24 cellular contexts compared by ENCODE assay signal in the genomic region with DNA sequence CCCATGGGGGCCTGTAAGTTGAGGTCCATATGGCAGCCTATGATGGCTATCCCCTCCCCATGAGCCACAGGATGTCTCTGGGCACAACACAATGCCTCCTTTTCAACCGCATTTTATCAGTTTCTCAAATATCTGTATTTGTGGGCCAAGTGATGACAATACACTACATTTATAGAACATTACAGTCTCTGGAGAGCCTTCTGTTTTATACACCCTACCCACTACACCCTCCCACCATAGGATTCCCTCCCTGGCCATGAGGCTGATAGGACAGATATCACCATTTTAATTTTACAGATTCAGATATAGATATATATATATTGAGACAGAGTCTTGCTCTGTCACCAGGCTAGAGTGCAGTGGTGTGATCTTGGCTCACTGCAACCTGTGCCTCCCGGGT.
DNase-seq lines count a peak whose midpoint lies in the region; ATAC-seq, FAIRE-seq and TF ChIP-seq lines count a peak whose summit lies in the region.
"Had no signal": no experiment of that assay in that cellular context is flagged by ENCODE, and none has a peak within 500 bp of the region (broad histone marks: within the 10 kb centered on the region; RNA-seq: fewer than 3 reads in every experiment).

No MANE protein-coding gene starts in this region.

- TF ChIP-seq CTCF in natural killer cell (IDR thresholded peaks at IDR 0.05) (no peak), smooth muscle cell (IDR thresholded peaks at IDR 0.05; ENCODE audit: borderline replicate concordance, insufficient read depth, poor library complexity, severe bottlenecking) (no peak)

- peaks cover 20% of the 10 kb centered on the region for H3F3A ChIP-seq in smooth muscle cell (ENCODE audit: low read depth)

- no peaks in the 10 kb centered on the region for H3K9me3 Mint-ChIP-seq in natural killer cell
- no peaks in the 10 kb centered on the region for H3K9me3 Mint-ChIP-seq in natural killer cell treated with Interleukin-12 subunit alpha and Interleukin-12 subunit beta and Interleukin-15 and Interleukin-18, amount 100 ng/mL, for 72 hours
- no peaks in the 10 kb centered on the region for H3K9me3 Mint-ChIP-seq in activated naive CD4-positive, alpha-beta T cell treated with anti-CD3 and anti-CD28 coated beads, Interleukin-2, amount 50 U/mL, for 72 hours
- H3K9me3 Mint-ChIP-seq: CD4-positive, alpha-beta T cell; CD8-positive, alpha-beta memory T cell; HFFc6 had no signal

- no peak overlapping the region for H3K27ac Mint-ChIP-seq in natural killer cell
- peak overlapping the region in 1 of 2 donors; percentile 40 for H3K27ac Mint-ChIP-seq in natural killer cell treated with Interleukin-12 subunit alpha and Interleukin-12 subunit beta and Interleukin-15 and Interleukin-18, amount 100 ng/mL, for 72 hours
- no peak overlapping the region for H3K27ac Mint-ChIP-seq in activated naive CD4-positive, alpha-beta T cell treated with anti-CD3 and anti-CD28 coated beads, Interleukin-2, amount 50 U/mL, for 72 hours
- H3K27ac Mint-ChIP-seq: CD14-positive monocyte; CD4-positive, alpha-beta T cell; CD8-positive, alpha-beta memory T cell; HFFc6 had no signal

- H3K36me3 ChIP-seq in trophoblast cell (ENCODE audit: control insufficient read depth in 1 of 2, insufficient read depth in 2 of 2, low read length in 2 of 2) (no peaks in the 10 kb centered on the region), smooth muscle cell (ENCODE audit: low read depth) (no peaks in the 10 kb centered on the region)
- H3K36me3 ChIP-seq: BE2C; BLaER1 treated with 17β-estradiol and CSF1 and Interleukin-3, amounts not matched to agents 10 nM and 100 nM; HAP-1 had no signal

- H4K12ac ChIP-seq in trophoblast cell (ENCODE audit: low read depth, low read length) = no peak overlapping the region

- no peak overlapping the region for H3K4ac ChIP-seq in trophoblast cell (ENCODE audit: low read depth, low read length)

- no peak for FAIRE-seq in GM12891 (lab: Jason Lieb, UNC)
- FAIRE-seq: A204.1, D721Med, GM12878, GM18507, H54 had no signal

- peaks cover 4 to 7% of the 10 kb centered on the region in 2 donors for H3K27me3 Mint-ChIP-seq in natural killer cell (ENCODE audit: low read depth in 2 of 2)
- peaks cover 2 to 6% of the 10 kb centered on the region in 2 donors for H3K27me3 Mint-ChIP-seq in natural killer cell treated with Interleukin-12 subunit alpha and Interleukin-12 subunit beta and Interleukin-15 and Interleukin-18, amount 100 ng/mL, for 72 hours
- H3K27me3 Mint-ChIP-seq: CD4-positive, alpha-beta T cell had no signal

- no peaks in the 10 kb centered on the region for H3K27me3 ChIP-seq in trophoblast cell (ENCODE audit: insufficient read depth, low read length)
- no peaks in the 10 kb centered on the region for H3K27me3 ChIP-seq in smooth muscle cell (ENCODE audit: low read depth)
- H3K27me3 ChIP-seq: BE2C; BLaER1 treated with 17β-estradiol and CSF1 and Interleukin-3, amounts not matched to agents 10 nM and 100 nM had no signal

- H2BK5ac ChIP-seq in trophoblast cell (ENCODE audit: low read depth, low read length, poor library complexity) = no peak overlapping the region

- no peak overlapping the region for H3K23ac ChIP-seq in trophoblast cell (ENCODE audit: low read length)

- no peak overlapping the region for H3K4me3 ChIP-seq in trophoblast cell (ENCODE audit: low read depth, low read length)
- H3K4me3 ChIP-seq in smooth muscle cell = no peak overlapping the region
- H3K4me3 ChIP-seq: BLaER1 treated with 17β-estradiol and CSF1 and Interleukin-3, amounts not matched to agents 10 nM and 100 nM; GM12878; HAP-1 had no signal

- H3K4me1 ChIP-seq in trophoblast cell (ENCODE audit: control insufficient read depth in 1 of 2, insufficient read depth in 2 of 2, low read length in 2 of 2) (peaks cover 5 to 6% of the 10 kb centered on the region in 2 experiments), smooth muscle cell (ENCODE audit: low read depth) (peaks cover 19% of the 10 kb centered on the region)
- H3K4me1 ChIP-seq: HAP-1 had no signal

- H2BK120ac ChIP-seq in trophoblast cell (ENCODE audit: insufficient read depth, low read length, poor library complexity) = peak overlapping the region; percentile 35

- H2AFZ ChIP-seq in trophoblast cell (ENCODE audit: insufficient read depth, low read length, poor library complexity) (no peak overlapping the region), smooth muscle cell (ENCODE audit: low read depth) (no peak overlapping the region)

- peak overlapping the region; percentile 85 for H2AK5ac ChIP-seq in trophoblast cell (ENCODE audit: low read length)

- H3K36me3 Mint-ChIP-seq in natural killer cell = no peaks in the 10 kb centered on the region
- H3K36me3 Mint-ChIP-seq in natural killer cell treated with Interleukin-12 subunit alpha and Interleukin-12 subunit beta and Interleukin-15 and Interleukin-18, amount 100 ng/mL, for 72 hours = no peaks in the 10 kb centered on the region
- no peaks in the 10 kb centered on the region for H3K36me3 Mint-ChIP-seq in activated naive CD4-positive, alpha-beta T cell treated with anti-CD3 and anti-CD28 coated beads, Interleukin-2, amount 50 U/mL, for 72 hours
- H3K36me3 Mint-ChIP-seq: CD8-positive, alpha-beta memory T cell had no signal

- DNase-seq in natural killer cell (no peak), trophoblast cell (no peak), smooth muscle cell (lab: John Stamatoyannopoulos, UW; ENCODE audit: unreplicated experiment) (no peak), GM12891 (ENCODE audit: insufficient read length, low spot score) (no peak)
- no peak for DNase-seq in natural killer cell treated with Interleukin-12 subunit alpha and Interleukin-12 subunit beta and Interleukin-15 and Interleukin-18, amount 100 ng/mL, for 72 hours (ENCODE audit: low spot score)
- DNase-seq in activated naive CD4-positive, alpha-beta T cell treated with anti-CD3 and anti-CD28 coated beads, Interleukin-2, amount 50 U/mL, for 72 hours (ENCODE audit: low spot score in 2 of 2) = no peak
- DNase-seq: BE2C; CD4-positive, alpha-beta T cell; CD8-positive, alpha-beta memory T cell; DMS 273 treated with DMSO at 0.1 percent for 48 hours; DMS79; EL; GDM1; GOT3; HFFc6 had no signal

- peak overlapping the region; percentile 94 for H2BK12ac ChIP-seq in trophoblast cell (ENCODE audit: low read length)

- H3K4me3 Mint-ChIP-seq in natural killer cell = peak overlapping the region; percentile 56
- no peak overlapping the region for H3K4me3 Mint-ChIP-seq in natural killer cell treated with Interleukin-12 subunit alpha and Interleukin-12 subunit beta and Interleukin-15 and Interleukin-18, amount 100 ng/mL, for 72 hours
- H3K4me3 Mint-ChIP-seq: CD14-positive monocyte; CD4-positive, alpha-beta T cell; CD8-positive, alpha-beta memory T cell; HFFc6 had no signal

- H3K9ac ChIP-seq in trophoblast cell (ENCODE audit: low read length) = no peak overlapping the region
- no peak overlapping the region for H3K9ac ChIP-seq in smooth muscle cell (ENCODE audit: low read depth)
- H3K9ac ChIP-seq: BLaER1 treated with 17β-estradiol and CSF1 and Interleukin-3, amounts not matched to agents 10 nM and 100 nM had no signal

- H3K79me2 ChIP-seq in trophoblast cell (ENCODE audit: control insufficient read depth, insufficient read depth, low read length, poor library complexity) (no peaks in the 10 kb centered on the region), smooth muscle cell (ENCODE audit: low read depth) (no peaks in the 10 kb centered on the region)

- no peak for TF ChIP-seq POLR2A in GM12891 (IDR thresholded peaks at IDR 0.05; ENCODE audit: low read depth, low read length)

- H3K9me3 ChIP-seq in trophoblast cell (ENCODE audit: insufficient read depth, low read depth, low read length) = no peaks in the 10 kb centered on the region
- H3K9me3 ChIP-seq in smooth muscle cell (replicated peaks; ENCODE audit: low read depth) = no peaks in the 10 kb centered on the region
- H3K9me3 ChIP-seq: BE2C, HAP-1 had no signal

- no peak overlapping the region for H3K18ac ChIP-seq in trophoblast cell (ENCODE audit: low read length)

- ATAC-seq in natural killer cell = peak in 1 of 3 donors; percentile 50
- no peak for ATAC-seq in natural killer cell treated with Interleukin-12 subunit alpha and Interleukin-12 subunit beta and Interleukin-15 and Interleukin-18, amount 100 ng/mL, for 72 hours
- no peak for ATAC-seq in activated naive CD4-positive, alpha-beta T cell treated with anti-CD3 and anti-CD28 coated beads, Interleukin-2, amount 50 U/mL, for 72 hours
- ATAC-seq: GM12878 had no signal

- H3K79me1 ChIP-seq in trophoblast cell (ENCODE audit: low read length) = peaks cover 19% of the 10 kb centered on the region

- H4K20me1 ChIP-seq in smooth muscle cell (ENCODE audit: low read depth) = no peaks in the 10 kb centered on the region
- H4K20me1 ChIP-seq: BLaER1 treated with 17β-estradiol and CSF1 and Interleukin-3, amounts not matched to agents 10 nM and 100 nM had no signal

- H3K27ac ChIP-seq in trophoblast cell (ENCODE audit: low read depth, low read length) = no peak overlapping the region
- H3K27ac ChIP-seq in smooth muscle cell (ENCODE audit: low read depth) = peak overlapping the region; percentile 90
- H3K27ac ChIP-seq: 22Rv1; BLaER1 treated with 17β-estradiol and CSF1 and Interleukin-3, amounts not matched to agents 10 nM and 100 nM had no signal

- peak overlapping the region; percentile 40 for H4K91ac ChIP-seq in trophoblast cell (ENCODE audit: low read depth, low read length)

- H3K4me1 Mint-ChIP-seq in natural killer cell = peaks cover 32% of the 10 kb centered on the region in 2 donors
- H3K4me1 Mint-ChIP-seq in natural killer cell treated with Interleukin-12 subunit alpha and Interleukin-12 subunit beta and Interleukin-15 and Interleukin-18, amount 100 ng/mL, for 72 hours (ENCODE audit: low read depth in 2 of 2) = peaks cover 17 to 26% of the 10 kb centered on the region in 2 donors
- H3K4me1 Mint-ChIP-seq: CD8-positive, alpha-beta memory T cell had no signal

- no peak overlapping the region for H3K14ac ChIP-seq in trophoblast cell (ENCODE audit: low read length)

- WGBS in trophoblast cell (ENCODE audit: extremely low coverage, insufficient coverage, insufficient read length) = no CpG with 5 or more reads among the region's 2 CpGs
- WGBS in smooth muscle cell (ENCODE audit: low lambda C conversion rate) = 77% methylated on average over 2 of the region's 2 CpGs

- no peak overlapping the region for H4K8ac ChIP-seq in trophoblast cell (ENCODE audit: low read depth, low read length)

- intact Hi-C loops in natural killer cell (cut with micrococcal nuclease) = no loop called here

- H3K4me2 ChIP-seq in trophoblast cell (ENCODE audit: low read length) = no peak overlapping the region
- H3K4me2 ChIP-seq in smooth muscle cell = peak overlapping the region; percentile 45
- H3K4me2 ChIP-seq: BLaER1 treated with 17β-estradiol and CSF1 and Interleukin-3, amounts not matched to agents 10 nM and 100 nM had no signal

TF ChIP-seq in GM12891, 5 proteins besides CTCF, POLR2A, EP300 and RAD21:
- TF ChIP-seq SPI1 (IDR thresholded peaks at IDR 0.05; ENCODE audit: low read depth, low read length) (no peak), TAF1 (IDR thresholded peaks at IDR 0.05; ENCODE audit: low read depth, low read length) (no peak), PAX5 (IDR thresholded peaks at IDR 0.05; ENCODE audit: insufficient read depth, low read length, severe bottlenecking) (no peak), POU2F2 (IDR thresholded peaks at IDR 0.05; ENCODE audit: low read depth, low read length) (no peak), POLR2AphosphoS5 (IDR thresholded peaks at IDR 0.05; ENCODE audit: low read depth, low read length) (no peak)
